In genomic region chr7:93592588-93593266, GRCh38 we compare ENCODE assay signal across 15 cellular contexts. TPM values are rescaled to one million over a fixed set of nuclear protein-coding genes. Genes with fewer than 3 reads are reported as not detected.
DNase-seq lines count a peak whose midpoint lies in the region; TF ChIP-seq lines count a peak whose summit lies in the region.
"Had no signal": no experiment of that assay in that cellular context is flagged by ENCODE, and none has a peak within 500 bp of the region (broad histone marks: within the 10 kb centered on the region; RNA-seq: fewer than 3 reads in every experiment).

No MANE protein-coding gene starts in this region.

- DNase-seq in NCI-H510A treated with DMSO at 0.1 percent for 48 hours (lab: John Stamatoyannopoulos, UW) (peak; percentile 7), NCI-H510A (lab: John Stamatoyannopoulos, UW) (no peak), PC-9 (no peak), neural crest cell (ENCODE audit: low read depth, low spot score) (no peak), NCI-H2029 (lab: John Stamatoyannopoulos, UW) (no peak), type B pancreatic cell (ENCODE audit: extremely low spot score, unreplicated experiment) (no peak)
- no peak for DNase-seq in activated naive CD4-positive, alpha-beta T cell treated with anti-CD3 and anti-CD28 coated beads, Interleukin-2, amount 50 U/mL, for 16 hours
- DNase-seq: CD8-positive, alpha-beta T cell; GF-D8; GOT3; NCI-H2029 treated with DMSO at 0.1 percent for 48 hours; NCI-H524 treated with DMSO at 0.1 percent for 48 hours; T-helper 1 cell had no signal

- no peaks in the 10 kb centered on the region for H3K27me3 ChIP-seq in HUES6 (ENCODE audit: control insufficient read depth, insufficient read depth, low read length)
- no peaks in the 10 kb centered on the region for H3K27me3 ChIP-seq in PC-9 (ENCODE audit: insufficient read depth, low read depth)
- H3K27me3 ChIP-seq: BLaER1 had no signal

- no peaks in the 10 kb centered on the region for H3K9me3 ChIP-seq in HUES6 (ENCODE audit: control insufficient read depth, insufficient read depth, low read depth, low read length)
- no peaks in the 10 kb centered on the region for H3K9me3 ChIP-seq in PC-9 (ENCODE audit: insufficient read depth, low read depth)
- H3K9me3 ChIP-seq: BLaER1 had no signal

- H3K36me3 Mint-ChIP-seq in neural crest cell (ENCODE audit: low read depth) (peaks cover 8% of the 10 kb centered on the region), type B pancreatic cell (no peaks in the 10 kb centered on the region)
- H3K36me3 Mint-ChIP-seq: CD8-positive, alpha-beta T cell had no signal

- TF ChIP-seq CTCF in PC-9 (conservative IDR thresholded peaks at IDR 0.05), result no peak
- no peak for TF ChIP-seq CTCF in neural crest cell (conservative IDR thresholded peaks at IDR 0.05)
- TF ChIP-seq CTCF in type B pancreatic cell (conservative IDR thresholded peaks at IDR 0.05), result no peak

- no TSS peak for BruUV-seq in PC-9 (replicated peaks; lab: Mats Ljungman, UMichigan)

- no peak overlapping the region for H3K27ac ChIP-seq in HUES6 (ENCODE audit: low read depth, low read length)
- no peak overlapping the region for H3K27ac ChIP-seq in PC-9
- H3K27ac ChIP-seq: BLaER1 had no signal

- H3K27me3 Mint-ChIP-seq in neural crest cell (ENCODE audit: low read depth), result no peaks in the 10 kb centered on the region
- peaks cover 4% of the 10 kb centered on the region for H3K27me3 Mint-ChIP-seq in type B pancreatic cell

- peak overlapping the region; percentile 68 for H3K4me2 ChIP-seq in PC-9
- H3K4me2 ChIP-seq: BLaER1 had no signal

- H3K9me3 Mint-ChIP-seq in neural crest cell (no peaks in the 10 kb centered on the region), type B pancreatic cell (no peaks in the 10 kb centered on the region)

- CTCF ChIA-PET in PC-9 (lab: Charles Lee), result interaction anchor here (0.5 kb wide), 1 partner anchor 33 kb away, joined by 5 read pairs; no protein-coding TSS in a partner anchor

- POLR2A ChIA-PET in PC-9 (lab: Charles Lee; ENCODE audit: unreplicated experiment), result no interaction called here

- H3K4me1 Mint-ChIP-seq in neural crest cell (peaks cover 9% of the 10 kb centered on the region), type B pancreatic cell (ENCODE audit: unreplicated experiment) (no peaks in the 10 kb centered on the region)

- H3K4me3 Mint-ChIP-seq in neural crest cell (peak overlapping the region; percentile 75), type B pancreatic cell (no peak overlapping the region)
- H3K4me3 Mint-ChIP-seq: CD8-positive, alpha-beta T cell had no signal

- H3K9me2 ChIP-seq in PC-9 (ENCODE audit: insufficient read depth), result no peaks in the 10 kb centered on the region

- no peak overlapping the region for H3K27ac Mint-ChIP-seq in neural crest cell (ENCODE audit: unreplicated experiment)
- H3K27ac Mint-ChIP-seq in type B pancreatic cell, result no peak overlapping the region
- H3K27ac Mint-ChIP-seq: CD8-positive, alpha-beta T cell had no signal

- peak overlapping the region; percentile 27; the same call in 1 of the 2 replicates for H3K4me3 ChIP-seq in HUES6 (ENCODE audit: low read depth, low read length)
- peak overlapping the region; percentile 48 for H3K4me3 ChIP-seq in PC-9
- H3K4me3 ChIP-seq: BLaER1 had no signal

- no peaks in the 10 kb centered on the region for H3K4me1 ChIP-seq in HUES6 (ENCODE audit: control insufficient read depth, insufficient read depth, low read length)
- 0 out of 2 replicates have a peak, but pooled peaks cover 8% of the 10 kb centered on the region for H3K4me1 ChIP-seq in PC-9 (replicated peaks; ENCODE audit: insufficient read depth)
- H3K4me1 ChIP-seq: BLaER1 had no signal

- H3K79me2 ChIP-seq in PC-9 (ENCODE audit: low read depth), result peaks cover 12% of the 10 kb centered on the region; the same call in 1 of the 2 replicates

- intact Hi-C loops in PC-9 (cut with micrococcal nuclease; ENCODE audit: unreplicated experiment), result no loop called here

- no peak overlapping the region for H3K9ac ChIP-seq in HUES6 (ENCODE audit: low read length)
- H3K9ac ChIP-seq: BLaER1 had no signal

- no peaks in the 10 kb centered on the region for H4K20me1 ChIP-seq in PC-9 (ENCODE audit: insufficient read depth)
- H4K20me1 ChIP-seq: BLaER1 had no signal

- H3K36me3 ChIP-seq in HUES6 (ENCODE audit: control insufficient read depth, insufficient read depth, low read length) (no peaks in the 10 kb centered on the region), PC-9 (ENCODE audit: low read depth) (no peaks in the 10 kb centered on the region)
- H3K36me3 ChIP-seq: BLaER1 had no signal

- H2AFZ ChIP-seq in PC-9, result no peak overlapping the region

- H3F3A ChIP-seq in PC-9 (ENCODE audit: insufficient read depth, low read depth), result no peaks in the 10 kb centered on the region

RNA-seq across cellular contexts. Expression of gene CALCR, which starts 18.2 kb away (rescaled TPM):
- total RNA-seq in PC-9 (2021) (not detected in 2 replicates), neural crest cell (0.07 TPM in 1 of 2 replicates, not detected in the other), type B pancreatic cell (ENCODE audit: low replicate concordance) (0.10 and 0.12 TPM in 2 replicates)
- total RNA-seq: CD8-positive, alpha-beta T cell had no signal
